In the genomic region with DNA sequence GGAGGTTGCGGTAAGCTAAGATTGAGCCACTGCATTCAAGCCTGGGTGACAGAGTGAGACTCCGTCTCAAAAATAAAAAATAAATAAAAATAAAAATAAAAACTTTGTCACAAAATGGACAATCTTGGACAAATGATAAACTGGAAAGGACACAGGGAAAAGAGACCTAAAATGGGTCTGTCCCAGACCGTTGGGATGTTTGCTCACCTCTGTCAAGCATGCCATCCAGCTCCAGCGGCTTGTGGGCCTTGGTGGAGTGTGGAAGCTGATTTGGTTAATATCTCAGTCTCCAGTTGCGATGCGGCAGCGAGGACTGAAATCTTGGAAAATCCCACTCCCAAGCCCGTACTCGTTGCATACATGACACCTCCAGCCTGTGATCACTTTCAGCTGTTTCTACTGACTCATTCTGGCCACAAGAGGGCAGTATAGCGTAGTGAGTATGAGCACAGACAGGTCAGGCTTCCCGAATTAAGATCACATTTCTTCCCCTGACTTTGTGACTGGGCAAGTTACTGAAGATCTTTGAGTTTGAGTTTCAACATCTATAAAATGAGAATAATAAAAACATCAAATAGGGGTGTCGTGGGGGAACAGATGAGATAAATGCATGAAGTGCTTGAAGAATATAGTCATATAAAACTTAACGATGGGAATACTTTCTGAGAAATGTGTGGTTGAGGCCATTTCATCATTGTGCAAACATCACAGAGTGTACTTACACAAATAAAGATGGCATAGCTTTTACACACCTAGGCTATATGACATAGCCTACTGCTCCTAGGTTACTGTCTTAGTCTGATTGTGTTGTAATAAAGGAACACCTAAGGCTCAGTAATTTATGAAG, we compare ENCODE assay signal across 8 cellular contexts. TPM values are rescaled to one million over a fixed set of nuclear protein-coding genes. Genes with fewer than 3 reads are reported as not detected.
DNase-seq lines count a peak whose midpoint lies in the region; ATAC-seq and TF ChIP-seq lines count a peak whose summit lies in the region.

No MANE protein-coding gene starts in this region.

- intact Hi-C loops in left colon (cut with DNase I, micrococcal nuclease): loop anchor here in 1 of 2 donors (1.0 kb wide), 1 partner anchor 50 kb away; no protein-coding TSS in a partner anchor

- H3K9me3 Mint-ChIP-seq in chondrocyte (ENCODE audit: low read depth): no peaks in the 10 kb centered on the region

- no peak overlapping the region for H3K27ac Mint-ChIP-seq in chondrocyte (ENCODE audit: unreplicated experiment)

- H3K36me3 Mint-ChIP-seq in chondrocyte (ENCODE audit: low read depth): no peaks in the 10 kb centered on the region

- H3K4me1 Mint-ChIP-seq in chondrocyte (ENCODE audit: low read depth): peaks cover 4% of the 10 kb centered on the region

- DNase-seq in AG08396 (ENCODE audit: low spot score): peak; percentile 88
- peak; percentile 72 for DNase-seq in NCI-H345 (lab: John Stamatoyannopoulos, UW)
- peak; percentile 25 for DNase-seq in activated CD4-positive, alpha-beta T cell treated with anti-CD3 and anti-CD28 coated beads for 1 hour
- no peak for DNase-seq in chondrocyte (ENCODE audit: low spot score)
- DNase-seq in left colon: peak; percentile 76
- DNase-seq in stimulated activated CD4-positive, alpha-beta T cell treated with anti-CD3 and anti-CD28 coated beads, Interleukin-4, amount 100 ng/mL, for 4 hours: peak; percentile 17 to 42

- no peak overlapping the region for H3K4me3 Mint-ChIP-seq in chondrocyte (ENCODE audit: unreplicated experiment)

- peak; percentile 98 for TF ChIP-seq CTCF in chondrocyte (IDR thresholded peaks at IDR 0.05)

- ATAC-seq in GM18867 (IDR thresholded peaks at IDR 0.05; ENCODE audit: unreplicated experiment): peak; percentile 86
- peak; percentile 81 for ATAC-seq in HG03175 (IDR thresholded peaks at IDR 0.05; ENCODE audit: unreplicated experiment)
- ATAC-seq in left colon: peak; percentile 85

- H3K27me3 Mint-ChIP-seq in chondrocyte (ENCODE audit: low read depth): peaks cover 30% of the 10 kb centered on the region

RNA-seq across cellular contexts. Expression of a gene that starts 19.6 kb away (rescaled TPM):
- total RNA-seq in chondrocyte (not detected in 3 replicates), left colon (1 to 10 TPM in 1 of 2 donors, under 1 TPM in 1; 0.27 to 1.3 TPM)

RNA-seq across cellular contexts. Expression of a gene that starts 41.3 kb away (rescaled TPM):
- 714 to 870 TPM (median 723 TPM) in 3 replicates for total RNA-seq in chondrocyte
- 100 to 1,000 TPM; 888 to 967 TPM for total RNA-seq in left colon
